ENCODE assay signal across 1 cellular context in genomic region chr10:68231106-68231901, GRCh38.
TF ChIP-seq lines count a peak whose summit lies in the region.

No MANE protein-coding gene starts in this region.

TF ChIP-seq in HCT116, 20 proteins besides CTCF, POLR2A, EP300 and RAD21 (continued from another document):
- TF ChIP-seq, protein P1, sequence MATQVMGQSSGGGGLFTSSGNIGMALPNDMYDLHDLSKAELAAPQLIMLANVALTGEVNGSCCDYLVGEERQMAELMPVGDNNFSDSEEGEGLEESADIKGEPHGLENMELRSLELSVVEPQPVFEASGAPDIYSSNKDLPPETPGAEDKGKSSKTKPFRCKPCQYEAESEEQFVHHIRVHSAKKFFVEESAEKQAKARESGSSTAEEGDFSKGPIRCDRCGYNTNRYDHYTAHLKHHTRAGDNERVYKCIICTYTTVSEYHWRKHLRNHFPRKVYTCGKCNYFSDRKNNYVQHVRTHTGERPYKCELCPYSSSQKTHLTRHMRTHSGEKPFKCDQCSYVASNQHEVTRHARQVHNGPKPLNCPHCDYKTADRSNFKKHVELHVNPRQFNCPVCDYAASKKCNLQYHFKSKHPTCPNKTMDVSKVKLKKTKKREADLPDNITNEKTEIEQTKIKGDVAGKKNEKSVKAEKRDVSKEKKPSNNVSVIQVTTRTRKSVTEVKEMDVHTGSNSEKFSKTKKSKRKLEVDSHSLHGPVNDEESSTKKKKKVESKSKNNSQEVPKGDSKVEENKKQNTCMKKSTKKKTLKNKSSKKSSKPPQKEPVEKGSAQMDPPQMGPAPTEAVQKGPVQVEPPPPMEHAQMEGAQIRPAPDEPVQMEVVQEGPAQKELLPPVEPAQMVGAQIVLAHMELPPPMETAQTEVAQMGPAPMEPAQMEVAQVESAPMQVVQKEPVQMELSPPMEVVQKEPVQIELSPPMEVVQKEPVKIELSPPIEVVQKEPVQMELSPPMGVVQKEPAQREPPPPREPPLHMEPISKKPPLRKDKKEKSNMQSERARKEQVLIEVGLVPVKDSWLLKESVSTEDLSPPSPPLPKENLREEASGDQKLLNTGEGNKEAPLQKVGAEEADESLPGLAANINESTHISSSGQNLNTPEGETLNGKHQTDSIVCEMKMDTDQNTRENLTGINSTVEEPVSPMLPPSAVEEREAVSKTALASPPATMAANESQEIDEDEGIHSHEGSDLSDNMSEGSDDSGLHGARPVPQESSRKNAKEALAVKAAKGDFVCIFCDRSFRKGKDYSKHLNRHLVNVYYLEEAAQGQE (IDR thresholded peaks at IDR 0.05; ENCODE audit: low read depth): no peak
- no peak for TF ChIP-seq ATF3 (IDR thresholded peaks at IDR 0.05)
TF ChIP-seq in HCT116: peak in this region for 4.
